Comparison of ENCODE assay signal across 25 cellular contexts in the genomic region with DNA sequence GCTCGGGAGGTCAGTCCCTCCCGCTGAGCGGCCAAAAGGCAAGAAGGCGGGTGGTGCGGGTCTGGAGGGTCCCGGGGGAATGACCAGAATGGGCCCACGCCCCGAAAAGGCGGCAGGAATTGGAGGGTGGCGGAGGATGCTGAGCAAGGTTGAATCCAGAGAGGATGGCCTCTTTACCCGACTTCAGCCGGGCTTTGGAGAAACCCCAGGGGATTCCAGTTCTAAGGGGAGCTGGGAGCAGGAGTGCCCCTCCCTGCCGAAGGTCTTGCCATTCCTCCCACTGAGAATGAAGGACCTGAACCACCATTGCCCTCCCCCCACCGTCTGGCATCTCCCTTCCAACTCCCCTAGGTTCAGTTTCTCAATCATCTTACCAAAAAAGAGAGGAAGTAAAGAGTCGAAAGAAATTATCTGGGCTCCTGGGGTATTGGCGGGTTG. TPM values are rescaled to one million over a fixed set of nuclear protein-coding genes. Genes with fewer than 3 reads are reported as not detected.
"Had no signal": no experiment of that assay in that cellular context is flagged by ENCODE, and none has a peak within 500 bp of the region (broad histone marks: within the 10 kb centered on the region; RNA-seq: fewer than 3 reads in every experiment).

No MANE protein-coding gene starts in this region.

- H3K4me3 ChIP-seq: ascending aorta, breast epithelium, prostate gland, sigmoid colon, stomach, testis had no signal

- ATAC-seq: foreskin keratinocyte; naive thymus-derived CD8-positive, alpha-beta T cell; T-helper 17 cell had no signal

- H3K9me3 Mint-ChIP-seq: activated CD4-positive, alpha-beta T cell treated with anti-CD3 and anti-CD28 coated beads, Interleukin-2, amount 10 ng/mL, durations not matched to agents 7 days and 5 days; activated T-helper 1 cell treated with anti-CD3 and anti-CD28 coated beads, Interleukin-12 subunit alpha, Interleukin-12 subunit beta, Interleukin-2, Interleukin-4 antibody, amounts not matched to agents 30 ng/mL and 10 ng/mL and 1 ng/mL, durations not matched to agents 14 hours and 24 hours and 36 hours; dendritic cell treated with granulocyte-macrophage colony-stimulating factor and Interleukin-4, amounts not matched to agents 40 ng/mL and 50 ng/mL, for 4 days; naive thymus-derived CD8-positive, alpha-beta T cell had no signal

- H3K4me3 Mint-ChIP-seq: activated CD4-positive, alpha-beta T cell treated with anti-CD3 and anti-CD28 coated beads, Interleukin-2, amount 10 ng/mL, durations not matched to agents 7 days and 5 days; activated T-helper 1 cell treated with anti-CD3 and anti-CD28 coated beads, Interleukin-12 subunit alpha, Interleukin-12 subunit beta, Interleukin-2, Interleukin-4 antibody, amounts not matched to agents 30 ng/mL and 10 ng/mL and 1 ng/mL, durations not matched to agents 14 hours and 24 hours and 36 hours; dendritic cell treated with granulocyte-macrophage colony-stimulating factor and Interleukin-4, amounts not matched to agents 40 ng/mL and 50 ng/mL, for 4 days; immature natural killer cell; T-helper 17 cell had no signal

- DNase-seq: activated CD4-positive, alpha-beta T cell treated with anti-CD3 and anti-CD28 coated beads, Interleukin-2, amount 10 ng/mL, durations not matched to agents 7 days and 5 days; activated CD4-positive, CD25-positive, alpha-beta regulatory T cell; activated CD8-positive, alpha-beta memory T cell treated with anti-CD3 and anti-CD28 coated beads, Interleukin-2, amount 50 U/mL, for 48 hours; activated naive CD4-positive, alpha-beta T cell; cerebellar nuclear complex; effector memory CD4-positive, alpha-beta T cell; foreskin keratinocyte; glutamatergic neuron; hypothalamus; immature natural killer cell; mesenchymal stem cell; naive thymus-derived CD8-positive, alpha-beta T cell; occipital lobe; sigmoid colon; stimulated activated CD4-positive, alpha-beta T cell treated with anti-CD3 and anti-CD28 coated beads, Interleukin-1b, Interleukin-23, amount 100 ng/mL, for 48 hours; stomach; T-helper 17 cell; testis had no signal

- H3K9me3 ChIP-seq: ascending aorta, breast epithelium, prostate gland, sigmoid colon, stomach, testis had no signal

- H3K36me3 Mint-ChIP-seq: naive thymus-derived CD8-positive, alpha-beta T cell had no signal

- H3K27ac Mint-ChIP-seq: activated CD4-positive, alpha-beta T cell treated with anti-CD3 and anti-CD28 coated beads, Interleukin-2, amount 10 ng/mL, durations not matched to agents 7 days and 5 days; activated T-helper 1 cell treated with anti-CD3 and anti-CD28 coated beads, Interleukin-12 subunit alpha, Interleukin-12 subunit beta, Interleukin-2, Interleukin-4 antibody, amounts not matched to agents 30 ng/mL and 10 ng/mL and 1 ng/mL, durations not matched to agents 14 hours and 24 hours and 36 hours; dendritic cell treated with granulocyte-macrophage colony-stimulating factor and Interleukin-4, amounts not matched to agents 40 ng/mL and 50 ng/mL, for 4 days; immature natural killer cell; T-helper 17 cell had no signal

RNA-seq across cellular contexts. Expression of a gene that starts 3.6 kb away (rescaled TPM):
- total RNA-seq: activated CD4-positive, alpha-beta T cell treated with anti-CD3 and anti-CD28 coated beads, Interleukin-2, amount 10 ng/mL, durations not matched to agents 7 days and 5 days; activated T-helper 1 cell treated with anti-CD3 and anti-CD28 coated beads, Interleukin-12 subunit alpha, Interleukin-12 subunit beta, Interleukin-2, Interleukin-4 antibody, amounts not matched to agents 30 ng/mL and 10 ng/mL and 1 ng/mL, durations not matched to agents 14 hours and 24 hours and 36 hours; liver; mucosa of gallbladder; naive thymus-derived CD8-positive, alpha-beta T cell; T-helper 17 cell had no signal

RNA-seq across cellular contexts. Expression of a gene that starts 38.9 kb away (rescaled TPM):
- total RNA-seq: activated CD4-positive, alpha-beta T cell treated with anti-CD3 and anti-CD28 coated beads, Interleukin-2, amount 10 ng/mL, durations not matched to agents 7 days and 5 days; activated T-helper 1 cell treated with anti-CD3 and anti-CD28 coated beads, Interleukin-12 subunit alpha, Interleukin-12 subunit beta, Interleukin-2, Interleukin-4 antibody, amounts not matched to agents 30 ng/mL and 10 ng/mL and 1 ng/mL, durations not matched to agents 14 hours and 24 hours and 36 hours; ascending aorta; foreskin keratinocyte; liver; naive thymus-derived CD8-positive, alpha-beta T cell; occipital lobe; T-helper 17 cell had no signal
